ENCODE assay signal across 15 cellular contexts in the genomic region with DNA sequence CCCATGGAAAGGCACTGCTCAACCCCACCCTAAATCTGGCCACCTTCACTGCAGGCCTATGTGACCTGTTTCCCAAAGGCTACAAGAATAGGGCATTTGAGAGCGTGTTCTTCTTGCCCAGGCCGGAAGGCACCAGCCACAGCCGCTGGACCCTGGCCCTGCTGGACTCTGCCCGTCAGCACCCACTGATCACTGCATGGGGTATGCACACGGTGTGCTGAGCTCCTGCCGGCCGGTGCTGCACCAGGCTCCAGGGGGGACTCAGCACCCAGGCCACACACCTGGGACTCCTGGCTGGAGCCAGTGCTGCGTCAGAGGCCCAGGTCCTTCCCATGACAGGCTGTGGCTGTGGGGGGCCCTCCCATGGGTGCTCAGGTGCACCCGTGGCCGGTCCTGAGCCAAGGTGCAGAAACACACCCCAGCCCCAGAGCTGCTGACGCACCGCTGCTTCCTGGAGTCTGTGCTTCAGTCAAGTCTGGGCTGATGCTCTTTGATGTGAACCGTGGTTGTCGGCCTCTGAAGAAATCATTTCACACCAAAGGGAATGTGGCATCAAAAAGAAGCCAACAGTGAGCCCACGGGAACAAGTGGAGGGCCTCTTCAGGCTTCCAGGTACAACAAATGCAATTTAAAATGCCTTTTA. TPM values are rescaled to one million over a fixed set of nuclear protein-coding genes. Genes with fewer than 3 reads are reported as not detected.
"Had no signal": no experiment of that assay in that cellular context is flagged by ENCODE, and none has a peak within 500 bp of the region (broad histone marks: within the 10 kb centered on the region; RNA-seq: fewer than 3 reads in every experiment).

No MANE protein-coding gene starts in this region.

- FAIRE-seq: colon, endometrium had no signal

- H3K27me3 ChIP-seq: testis had no signal

- H3K36me3 ChIP-seq: gastroesophageal sphincter, heart right ventricle, prostate gland, stomach had no signal

- H3K4me1 ChIP-seq: prostate gland, testis had no signal

- H3K27ac ChIP-seq: gastroesophageal sphincter, heart right ventricle, prostate gland, SK-N-MC, stomach, testis had no signal

- DNase-seq: activated CD4-positive, alpha-beta T cell treated with anti-CD3 and anti-CD28 coated beads, Interleukin-2, amount 50 U/mL, for 4 hours; activated T-cell treated with anti-CD3 and anti-CD28 coated beads, Interleukin-2, amount 50 U/mL, for 48 hours; heart right ventricle; naive thymus-derived CD4-positive, alpha-beta T cell; stomach; testis had no signal

- H3K27ac Mint-ChIP-seq: naive thymus-derived CD4-positive, alpha-beta T cell had no signal

- ATAC-seq: activated CD4-positive, CD25-positive, alpha-beta regulatory T cell treated with anti-CD3 and anti-CD28 coated beads, Interleukin-2, amount 50 U/mL, for 24 hours; gastroesophageal sphincter; heart right ventricle; naive thymus-derived CD4-positive, alpha-beta T cell; right cardiac atrium had no signal

- H3K4me3 ChIP-seq: gastroesophageal sphincter, heart right ventricle, prostate gland, SK-N-MC, smooth muscle cell, stomach, testis had no signal

- H3K9me3 ChIP-seq: gastroesophageal sphincter, heart right ventricle, prostate gland, stomach, testis had no signal

- H3K36me3 Mint-ChIP-seq: naive thymus-derived CD4-positive, alpha-beta T cell had no signal

- H3K4me3 Mint-ChIP-seq: naive thymus-derived CD4-positive, alpha-beta T cell had no signal

RNA-seq across cellular contexts. Expression of gene KCNG2, which starts 6.5 kb away (rescaled TPM):
- total RNA-seq: naive thymus-derived CD4-positive, alpha-beta T cell; smooth muscle cell; ureter had no signal
- polyA plus RNA-seq: naive thymus-derived CD4-positive, alpha-beta T cell; right cardiac atrium had no signal
